ENCODE assay signal across 18 cellular contexts in genomic region chr4:62232755-62233280, GRCh38.
"Had no signal": no experiment of that assay in that cellular context is flagged by ENCODE, and none has a peak within 500 bp of the region (broad histone marks: within the 10 kb centered on the region; RNA-seq: fewer than 3 reads in every experiment).

No MANE protein-coding gene starts in this region.

- H3K36me3 ChIP-seq: esophagus squamous epithelium, neutrophil, tibial nerve, vagina had no signal

- H3K27me3 ChIP-seq: esophagus squamous epithelium, neutrophil, tibial nerve, vagina had no signal

- ATAC-seq: activated CD4-positive, CD25-positive, alpha-beta regulatory T cell treated with anti-CD3 and anti-CD28 coated beads, Interleukin-2, amount 50 U/mL, for 24 hours; stimulated activated naive B cell treated with anti-CD40 and anti-IgM and Interleukin-4, amounts not matched to agents 10 μg/mL and 1 μg/mL and 100 μg/mL, for 72 hours had no signal

- H3K4me3 ChIP-seq: esophagus squamous epithelium, lung, tibial nerve, vagina had no signal

- H3K27ac ChIP-seq: esophagus squamous epithelium, neutrophil, parathyroid adenoma, tibial nerve, vagina had no signal

- H3K4me1 ChIP-seq: esophagus squamous epithelium, parathyroid adenoma, tibial nerve, vagina had no signal

- DNase-seq: activated CD4-positive, alpha-beta T cell treated with anti-CD3 and anti-CD28 coated beads, Interleukin-2, amount 50 U/mL, for 4 hours; activated naive CD4-positive, alpha-beta T cell; activated naive CD8-positive, alpha-beta T cell treated with anti-CD3 and anti-CD28 coated beads, Interleukin-2, amount 10 ng/mL, durations not matched to agents 7 days and 5 days; activated T-cell treated with anti-CD3 and anti-CD28 coated beads for 4 hours; anterior cingulate cortex; cerebellar nuclear complex; effector CD8-positive, alpha-beta T cell; esophagus squamous epithelium; foreskin fibroblast; glutamatergic neuron; immature natural killer cell; stimulated activated naive B cell treated with anti-CD40 and anti-IgM and Interleukin-4, amounts not matched to agents 10 μg/mL and 1 μg/mL and 100 μg/mL, for 72 hours had no signal

- H3K9me3 ChIP-seq: esophagus squamous epithelium, neutrophil, tibial nerve, vagina had no signal
